ENCODE assay signal across 20 cellular contexts in genomic region chr10:82438277-82438676, GRCh38.
"Had no signal": no experiment of that assay in that cellular context is flagged by ENCODE, and none has a peak within 500 bp of the region (broad histone marks: within the 10 kb centered on the region; RNA-seq: fewer than 3 reads in every experiment).

No MANE protein-coding gene starts in this region.

- H3K27me3 ChIP-seq: sigmoid colon, testis, vagina had no signal

- H3K36me3 ChIP-seq: sigmoid colon, vagina had no signal

- ATAC-seq: esophagus mucosa, mucosa of descending colon had no signal

- H3K27ac ChIP-seq: sigmoid colon, testis, vagina had no signal

- H3K4me3 ChIP-seq: mucosa of descending colon, sigmoid colon, smooth muscle cell, testis, vagina had no signal

- H3K4me1 ChIP-seq: sigmoid colon, testis, vagina had no signal

- H3K4me2 ChIP-seq: smooth muscle cell had no signal

- DNase-seq: activated CD4-positive, alpha-beta memory T cell treated with anti-CD3 and anti-CD28 coated beads for 36 hours; activated CD4-positive, alpha-beta T cell treated with anti-CD3 and anti-CD28 coated beads for 48 hours; activated naive CD4-positive, alpha-beta T cell treated with Interleukin-2 at 50 U/mL for 16 hours; activated naive CD8-positive, alpha-beta T cell treated with anti-CD3 and anti-CD28 coated beads for 36 hours; activated T-cell treated with anti-CD3 and anti-CD28 coated beads, Interleukin-2, amount 50 U/mL, for 48 hours; central memory CD4-positive, alpha-beta T cell; dermis blood vessel endothelial cell; effector CD8-positive, alpha-beta T cell; foreskin melanocyte; immature natural killer cell; mucosa of descending colon; occipital lobe; sigmoid colon; stimulated activated CD4-positive, alpha-beta T cell treated with anti-CD3 and anti-CD28 coated beads, Interleukin-4, amount 100 ng/mL, for 1 hour; stimulated activated naive CD4-positive, alpha-beta T cell; testis; trophoblast cell had no signal
